In the genomic region with DNA sequence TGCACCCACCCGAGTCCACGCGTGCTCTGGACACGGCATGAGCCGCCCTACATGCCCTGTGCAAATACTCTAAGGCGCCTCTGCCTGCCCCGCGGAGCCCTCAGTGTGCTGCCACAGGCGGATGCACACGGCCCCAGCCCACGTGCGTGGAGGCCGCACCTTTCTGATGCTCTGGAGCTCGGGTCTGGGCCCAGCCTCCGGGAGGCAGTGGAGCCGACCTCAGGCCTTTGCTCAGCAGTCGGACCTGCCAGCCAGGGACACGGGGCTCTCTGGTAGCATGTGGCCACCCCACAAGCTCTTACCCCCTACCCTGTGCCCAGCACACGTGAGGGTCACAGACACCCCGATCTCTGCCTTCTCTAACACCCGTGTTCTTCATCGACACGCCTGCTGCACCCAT, we compare ENCODE assay signal across 1 cellular context.
TF ChIP-seq lines count a peak whose summit lies in the region.

No MANE protein-coding gene starts in this region.

TF ChIP-seq in WTC11, 78 proteins besides CTCF, POLR2A, EP300 and RAD21 (continued from another document):
- TF ChIP-seq E2F4 (CRISPR knock-in tag; IDR thresholded peaks at IDR 0.05; ENCODE audit: borderline replicate concordance, low read depth): no peak
